ENCODE assay signal across 23 cellular contexts in the genomic region with DNA sequence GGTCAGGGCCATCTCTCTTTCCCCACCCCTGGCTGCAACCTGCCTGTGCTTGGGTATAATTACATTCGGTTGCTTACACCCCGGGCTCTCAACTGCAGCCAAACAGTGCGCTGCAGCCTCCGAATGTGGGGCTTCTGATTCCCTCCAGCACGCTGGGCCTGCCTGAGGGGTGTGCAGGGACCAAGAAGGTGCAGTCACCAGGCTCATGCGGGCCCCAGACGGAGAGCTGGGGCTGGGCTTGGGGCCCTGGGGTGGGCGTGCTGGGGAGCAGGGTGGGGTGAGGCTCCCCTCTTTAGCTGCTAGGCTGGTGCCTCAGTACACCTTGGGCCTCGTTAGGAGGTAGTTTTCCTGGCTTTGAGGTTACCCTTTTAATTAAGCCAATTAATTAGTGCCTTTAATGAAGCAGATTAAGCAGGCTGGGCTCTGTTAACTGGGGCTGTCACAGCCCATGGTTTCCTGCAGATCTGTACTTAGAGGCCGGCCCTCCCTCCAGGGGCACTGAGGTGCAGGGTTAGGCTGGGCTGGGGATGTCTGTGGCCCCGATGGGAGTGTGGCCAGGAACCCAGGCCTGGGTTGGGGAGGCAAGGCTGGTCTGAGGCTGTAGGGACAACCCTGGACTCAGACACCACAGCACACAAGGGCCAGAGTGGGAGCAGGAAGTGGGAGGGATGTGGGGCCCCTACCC. TPM values are rescaled to one million over a fixed set of nuclear protein-coding genes. Genes with fewer than 3 reads are reported as not detected.
DNase-seq lines count a peak whose midpoint lies in the region; ATAC-seq and TF ChIP-seq lines count a peak whose summit lies in the region.
"Had no signal": no experiment of that assay in that cellular context is flagged by ENCODE, and none has a peak within 500 bp of the region (broad histone marks: within the 10 kb centered on the region; RNA-seq: fewer than 3 reads in every experiment).

No MANE protein-coding gene starts in this region.

- no TSS peak for BruUV-seq in IMR-90 (replicated peaks; lab: Mats Ljungman, UMichigan)

- H3K27me3 Mint-ChIP-seq in neural progenitor cell (ENCODE audit: insufficient read depth, low read depth): peaks cover 3% of the 10 kb centered on the region
- H3K27me3 Mint-ChIP-seq: CD4-positive, alpha-beta T cell; IgD-negative memory B cell had no signal

- no peak overlapping the region for H3K18ac ChIP-seq in IMR-90 (ENCODE audit: low read depth, low read length)

- DNase-seq in IMR-90: no peak
- DNase-seq in caudate nucleus (lab: John Stamatoyannopoulos, UW): no peak
- DNase-seq in neural progenitor cell (ENCODE audit: low spot score): no peak
- DNase-seq in MV-4-11 (lab: John Stamatoyannopoulos, UW): no peak
- DNase-seq in DMS53 treated with DMSO at 0.1 percent for 48 hours (lab: John Stamatoyannopoulos, UW; ENCODE audit: unreplicated experiment): no peak
- no peak for DNase-seq in lower leg skin (ENCODE audit: low spot score in 2 of 2)
- DNase-seq: CD4-positive, alpha-beta T cell; GM23248; NCI-H1092; NCI-H1436; NCI-H187; NCI-H345; NCI-H510A treated with DMSO at 0.1 percent for 48 hours; PC-3 had no signal

- H2AFZ ChIP-seq in IMR-90 (replicated peaks; ENCODE audit: low read length, poor library complexity) (no peak overlapping the region), neural progenitor cell (replicated peaks) (no peak overlapping the region)
- H2AFZ ChIP-seq: GM23248 had no signal

- no peak for TF ChIP-seq RAD21 in IMR-90 (IDR thresholded peaks at IDR 0.05; ENCODE audit: low read length)

- H2AK9ac ChIP-seq in IMR-90 (replicated peaks; ENCODE audit: low read depth, low read length, poor library complexity): no peak overlapping the region

- intact Hi-C loops in IMR-90 (cut with micrococcal nuclease): no loop called here
- intact Hi-C loops in lower leg skin (cut with DNase I; ENCODE audit: low total_unique reads): no loop called here

- CTCF ChIA-PET in IMR-90 (lab: Yijun Ruan, JAX): no interaction called here

- no peak overlapping the region for H3K14ac ChIP-seq in IMR-90 (replicated peaks; ENCODE audit: low read depth, low read length)

- H3K36me3 ChIP-seq in BLaER1 treated with 17β-estradiol and CSF1 and Interleukin-3, amounts not matched to agents 10 nM and 100 nM: no peaks in the 10 kb centered on the region
- H3K36me3 ChIP-seq in IMR-90 (ENCODE audit: control insufficient read depth, insufficient read depth, low read length) (no peaks in the 10 kb centered on the region), neural progenitor cell (no peaks in the 10 kb centered on the region)
- H3K36me3 ChIP-seq: SJSA1 had no signal

- H3K9me1 ChIP-seq in IMR-90 (ENCODE audit: insufficient read depth, low read length): no peaks in the 10 kb centered on the region

- H3K27ac Mint-ChIP-seq in neural progenitor cell: no peak overlapping the region
- H3K27ac Mint-ChIP-seq: CD4-positive, alpha-beta T cell; IgD-negative memory B cell had no signal

- no peak for ATAC-seq in IMR-90 (ENCODE audit: low read depth)
- ATAC-seq: HCT116, PC-3, Right ventricle myocardium inferior had no signal

- H3F3A ChIP-seq in neural progenitor cell (ENCODE audit: low read depth): peaks cover 5% of the 10 kb centered on the region

- in situ Hi-C loops in IMR-90 (cut with MboI; ENCODE audit: low sequenced_read_pairs): no loop called here

- no peak overlapping the region for H4K5ac ChIP-seq in IMR-90 (ENCODE audit: low read depth, low read length)

- H3K4me2 ChIP-seq in BLaER1 treated with 17β-estradiol and CSF1 and Interleukin-3, amounts not matched to agents 10 nM and 100 nM: peak overlapping the region; percentile 47 to 92 (median 84)
- H3K4me2 ChIP-seq in IMR-90 (ENCODE audit: low read depth, low read length) (no peak overlapping the region), neural progenitor cell (peak overlapping the region; percentile 24)
- H3K4me2 ChIP-seq: KMS-11 had no signal

- POLR2A ChIA-PET in IMR-90 (lab: Charles Lee; ENCODE audit: unreplicated experiment): no interaction called here

- dilution Hi-C loops in IMR-90 (cut with HindIII; ENCODE audit: low sequenced_read_pairs, unreplicated experiment): no loop called here

- peaks cover 39% of the 10 kb centered on the region for H3K4me1 Mint-ChIP-seq in neural progenitor cell
- H3K4me1 Mint-ChIP-seq: IgD-negative memory B cell had no signal

- WGBS in IMR-90 (ENCODE audit: extremely low coverage in 2 of 2, insufficient read length in 1 of 2), 2 experiments: 94% methylated on average over 6 of the region's 11 CpGs; no CpG with 5 or more reads in 1 of the 2 experiments
- whole genome bisulfite sequencing in lower leg skin, 2 donors: 79 to 92% methylated on average over 9 to 11 of the region's 11 CpGs

- no peak overlapping the region for H3K23ac ChIP-seq in IMR-90 (ENCODE audit: low read depth, low read length)

- H3K4me3 Mint-ChIP-seq in neural progenitor cell: no peak overlapping the region
- H3K4me3 Mint-ChIP-seq: CD4-positive, alpha-beta T cell; IgD-negative memory B cell had no signal

- peak overlapping the region in 9 of 11 experiments; percentile 15 to 71 (median 38); a peak in 13 of 22 replicates for H3K9ac ChIP-seq in BLaER1 treated with 17β-estradiol and CSF1 and Interleukin-3, amounts not matched to agents 10 nM and 100 nM
- no peak overlapping the region for H3K9ac ChIP-seq in IMR-90 (ENCODE audit: low read depth, low read length)
- H3K9ac ChIP-seq in neural progenitor cell: no peak overlapping the region
- H3K9ac ChIP-seq: GM23248, KMS-11 had no signal

- H3K4me3 ChIP-seq in BLaER1 treated with 17β-estradiol and CSF1 and Interleukin-3, amounts not matched to agents 10 nM and 100 nM: peak overlapping the region in 3 of 10 experiments; percentile 1 to 14 (median 7); a peak in 2 of 20 replicates
- H3K4me3 ChIP-seq in IMR-90 (ENCODE audit: insufficient read depth, low read depth, low read length) (no peak overlapping the region), neural progenitor cell (no peak overlapping the region), lower leg skin (ENCODE audit: low read depth, poor library complexity, severe bottlenecking) (no peak overlapping the region)
- H3K4me3 ChIP-seq: GM23248, SJSA1 had no signal

- no peak overlapping the region for H2BK20ac ChIP-seq in IMR-90 (ENCODE audit: low read depth, low read length)

- H3K9me3 Mint-ChIP-seq in neural progenitor cell: no peaks in the 10 kb centered on the region
- H3K9me3 Mint-ChIP-seq: CD4-positive, alpha-beta T cell; IgD-negative memory B cell had no signal

- H2BK120ac ChIP-seq in IMR-90 (ENCODE audit: low read depth, low read length): no peak overlapping the region

- H2BK15ac ChIP-seq in IMR-90 (ENCODE audit: low read depth, low read length): no peak overlapping the region

- no peak for TF ChIP-seq POLR2A in IMR-90 (IDR thresholded peaks at IDR 0.05; ENCODE audit: low read depth, low read length)
- no peak for TF ChIP-seq POLR2A in lower leg skin (IDR thresholded peaks at IDR 0.05)

- H3K27ac ChIP-seq in BLaER1 treated with 17β-estradiol and CSF1 and Interleukin-3, amounts not matched to agents 10 nM and 100 nM: peak overlapping the region in 8 of 11 experiments; percentile 1 to 64 (median 36); a peak in 11 of 22 replicates
- H3K27ac ChIP-seq in IMR-90 (ENCODE audit: insufficient read depth, low read length) (no peak overlapping the region), caudate nucleus (ENCODE audit: low read depth, low read length) (peak overlapping the region; percentile 16), neural progenitor cell (no peak overlapping the region)
- H3K27ac ChIP-seq: GM23248, KMS-11, SJSA1 had no signal

- no peaks in the 10 kb centered on the region for H3K9me3 ChIP-seq in BLaER1 treated with 17β-estradiol and CSF1 and Interleukin-3, amounts not matched to agents 10 nM and 100 nM (replicated peaks in 1 of 11)
- no peaks in the 10 kb centered on the region for H3K9me3 ChIP-seq in IMR-90 (ENCODE audit: control insufficient read depth, insufficient read depth, low read length)
- H3K9me3 ChIP-seq in neural progenitor cell (ENCODE audit: low read depth): no peaks in the 10 kb centered on the region
- H3K9me3 ChIP-seq: SJSA1 had no signal

- no peaks in the 10 kb centered on the region for H3K36me3 Mint-ChIP-seq in neural progenitor cell
- H3K36me3 Mint-ChIP-seq: IgD-negative memory B cell had no signal

- no peak overlapping the region for H3K56ac ChIP-seq in IMR-90 (ENCODE audit: extremely low read depth, insufficient read depth, low read length)

- H4K20me1 ChIP-seq in BLaER1 treated with 17β-estradiol and CSF1 and Interleukin-3, amounts not matched to agents 10 nM and 100 nM: peaks cover 0 to 100% (median 58%) of the 10 kb centered on the region in 11 experiments; a peak in 19 of 22 replicates
- H4K20me1 ChIP-seq in IMR-90 (ENCODE audit: insufficient read depth, low read length) (0 out of 2 replicates have a peak, but pooled peaks cover 6% of the 10 kb centered on the region), neural progenitor cell (ENCODE audit: low read depth) (peaks cover 26% of the 10 kb centered on the region)

- H4K8ac ChIP-seq in IMR-90 (ENCODE audit: low read depth in 2 of 2, low read length in 2 of 2): no peak overlapping the region

- H3K79me1 ChIP-seq in IMR-90 (ENCODE audit: low read depth in 1 of 2, low read length in 2 of 2): no peaks in the 10 kb centered on the region

- TF ChIP-seq CTCF in IMR-90 (conservative IDR thresholded peaks at IDR 0.05; ENCODE audit: low read depth, low read length) (no peak), neural progenitor cell (IDR thresholded peaks at IDR 0.05) (no peak), lower leg skin (IDR thresholded peaks at IDR 0.05) (no peak)

- no peak overlapping the region for H4K91ac ChIP-seq in IMR-90 (ENCODE audit: insufficient read depth, low read depth, low read length)

- H3K4me1 ChIP-seq in BLaER1 treated with 17β-estradiol and CSF1 and Interleukin-3, amounts not matched to agents 10 nM and 100 nM: peaks cover 26 to 80% (median 71%) of the 10 kb centered on the region in 10 experiments
- H3K4me1 ChIP-seq in IMR-90 (ENCODE audit: control insufficient read depth, insufficient read depth, low read length) (peaks cover 2% of the 10 kb centered on the region; the same call in 1 of the 2 replicates), neural progenitor cell (peaks cover 39% of the 10 kb centered on the region)
- H3K4me1 ChIP-seq: SJSA1 had no signal

- no peaks in the 10 kb centered on the region for H3K27me3 ChIP-seq in BLaER1 treated with 17β-estradiol and CSF1 and Interleukin-3, amounts not matched to agents 10 nM and 100 nM
- H3K27me3 ChIP-seq in IMR-90 (ENCODE audit: control insufficient read depth, insufficient read depth, low read length): no peaks in the 10 kb centered on the region
- H3K27me3 ChIP-seq in neural progenitor cell: peaks cover 18% of the 10 kb centered on the region
- H3K27me3 ChIP-seq: SJSA1 had no signal

- no peak overlapping the region for H2BK5ac ChIP-seq in IMR-90 (ENCODE audit: low read depth, low read length, poor library complexity, severe bottlenecking)

- 0 out of 2 replicates have a peak overlapping the region, but pooled peaks have one; percentile 8 for H2AK5ac ChIP-seq in IMR-90 (ENCODE audit: low read depth, low read length)

- H3K79me2 ChIP-seq in neural progenitor cell (ENCODE audit: low read depth): no peaks in the 10 kb centered on the region

- H3K4ac ChIP-seq in IMR-90 (ENCODE audit: low read depth, low read length): no peak overlapping the region

RNA-seq across cellular contexts. Expression of a gene that starts 17.3 kb away (rescaled TPM):
- total RNA-seq in IMR-90 (2012; rRNA removed) (under 0.01 TPM in 2 replicates), neural progenitor cell (ENCODE audit: low replicate concordance) (0.11 and 0.12 TPM in 2 replicates), lower leg skin (under 1 TPM in 3 of 4 donors, not detected in 1; 0.08 to 0.62 (median 0.15) TPM)
- 0.07 TPM in 1 of 2 replicates, not detected in the other for polyA plus RNA-seq in IMR-90 (2012; rRNA removed)
- 0.08 TPM in 1 of 2 replicates, not detected in the other for polyA plus RNA-seq in IMR-90 (2012; cell fraction: cytosol; rRNA removed)
- 0.02 and 0.05 TPM in 2 replicates for polyA plus RNA-seq in IMR-90 (2012; cell fraction: nucleus; rRNA removed; ENCODE audit: low replicate concordance)
- total RNA-seq: A172; CD4-positive, alpha-beta T cell; Daoy; G401; PC-3 had no signal
- polyA plus RNA-seq: IgD-negative memory B cell had no signal

Comparison
In these comparisons a context has a peak if more than half of its experiments do, and no peak if none do; other contexts are left out.
1. H3K27ac ChIP-seq: peak in BLaER1 treated with 17β-estradiol and CSF1 and Interleukin-3, amounts not matched to agents 10 nM and 100 nM (8 of 11) and caudate nucleus (single experiment); none in IMR-90 (single experiment) and neural progenitor cell (single experiment).
2. H3K9ac ChIP-seq: peak in BLaER1 treated with 17β-estradiol and CSF1 and Interleukin-3, amounts not matched to agents 10 nM and 100 nM (9 of 11); none in IMR-90 (single experiment) and neural progenitor cell (single experiment).